ENCODE assay signal across 16 cellular contexts in genomic region chr12:47874316-47874715, GRCh38. TPM values are rescaled to one million over a fixed set of nuclear protein-coding genes. Genes with fewer than 3 reads are reported as not detected.
DNase-seq lines count a peak whose midpoint lies in the region; ATAC-seq lines count a peak whose summit lies in the region.
"Had no signal": no experiment of that assay in that cellular context is flagged by ENCODE, and none has a peak within 500 bp of the region (broad histone marks: within the 10 kb centered on the region; RNA-seq: fewer than 3 reads in every experiment).

No MANE protein-coding gene starts in this region.

- H3K18ac ChIP-seq in neuronal stem cell (ENCODE audit: low read length), result no peak overlapping the region

- H2AFZ ChIP-seq in neuronal stem cell (ENCODE audit: low read length), result no peak overlapping the region

- no peak overlapping the region for H4K91ac ChIP-seq in neuronal stem cell (ENCODE audit: low read depth, low read length, poor library complexity)

- H2BK5ac ChIP-seq in neuronal stem cell (ENCODE audit: low read length), result no peak overlapping the region

- CTCF ChIA-PET in activated CD8-positive, alpha-beta T cell treated with anti-CD3 and anti-CD28 coated beads, Interleukin-2, amount 10 ng/mL, durations not matched to agents 7 days and 5 days (lab: Charles Lee), result interaction anchor here (0.9 to 1.7 kb wide), 2 partner anchors 12 kb away, joined by 3 to 5 read pairs; no protein-coding TSS in a partner anchor

- no peaks in the 10 kb centered on the region for H3K79me1 ChIP-seq in neuronal stem cell (ENCODE audit: low read depth, low read length)

- no peak overlapping the region for H2BK120ac ChIP-seq in neuronal stem cell (ENCODE audit: low read depth, low read length)

- no peaks in the 10 kb centered on the region for H3K4me1 ChIP-seq in neuronal stem cell (ENCODE audit: control insufficient read depth in 2 of 2, insufficient read depth in 1 of 2, low read depth in 1 of 2, low read length in 2 of 2)
- H3K4me1 ChIP-seq: Caco-2, HAP-1 had no signal

- peaks cover 72% of the 10 kb centered on the region for H3K4me1 Mint-ChIP-seq in T-helper 1 cell treated with Interleukin-12 subunit alpha and Interleukin-12 subunit beta and Interleukin-4 antibody, amounts not matched to agents 30 μg/mL and 1 μg/mL, for 36 hours (ENCODE audit: low read depth)
- no peaks in the 10 kb centered on the region for H3K4me1 Mint-ChIP-seq in activated naive CD4-positive, alpha-beta T cell treated with anti-CD3 and anti-CD28 coated beads, Interleukin-2, amount 50 U/mL, for 24 hours
- H3K4me1 Mint-ChIP-seq in dendritic cell treated with granulocyte-macrophage colony-stimulating factor and Interleukin-4, amounts not matched to agents 40 ng/mL and 50 ng/mL, for 4 days (ENCODE audit: low read depth), result peaks cover 87% of the 10 kb centered on the region
- H3K4me1 Mint-ChIP-seq in activated CD8-positive, alpha-beta T cell treated with anti-CD3 and anti-CD28 coated beads, Interleukin-2, amount 10 ng/mL, durations not matched to agents 7 days and 5 days (ENCODE audit: low read depth), result peaks cover 27% of the 10 kb centered on the region
- H3K4me1 Mint-ChIP-seq: CD8-positive, alpha-beta memory T cell had no signal

- intact Hi-C loops in dendritic cell treated with granulocyte-macrophage colony-stimulating factor and Interleukin-4, amounts not matched to agents 40 ng/mL and 50 ng/mL, for 4 days (cut with micrococcal nuclease), result no loop called here

- H2AK5ac ChIP-seq in neuronal stem cell (ENCODE audit: low read depth, low read length), result no peak overlapping the region

- H3K36me3 ChIP-seq in neuronal stem cell (replicated peaks in 1 of 2; ENCODE audit: control insufficient read depth in 2 of 2, insufficient read depth in 2 of 2, low read length in 2 of 2), result no peaks in the 10 kb centered on the region
- H3K36me3 ChIP-seq: HAP-1 had no signal

- H3K27ac Mint-ChIP-seq in T-helper 1 cell treated with Interleukin-12 subunit alpha and Interleukin-12 subunit beta and Interleukin-4 antibody, amounts not matched to agents 30 μg/mL and 1 μg/mL, for 36 hours, result peak overlapping the region; percentile 11
- H3K27ac Mint-ChIP-seq in activated naive CD4-positive, alpha-beta T cell treated with anti-CD3 and anti-CD28 coated beads, Interleukin-2, amount 50 U/mL, for 24 hours, result peak overlapping the region; percentile 33
- peak overlapping the region; percentile 22 for H3K27ac Mint-ChIP-seq in dendritic cell treated with granulocyte-macrophage colony-stimulating factor and Interleukin-4, amounts not matched to agents 40 ng/mL and 50 ng/mL, for 4 days
- no peak overlapping the region for H3K27ac Mint-ChIP-seq in activated CD8-positive, alpha-beta T cell treated with anti-CD3 and anti-CD28 coated beads, Interleukin-2, amount 10 ng/mL, durations not matched to agents 7 days and 5 days
- H3K27ac Mint-ChIP-seq: CD14-positive monocyte had no signal

- H3K36me3 Mint-ChIP-seq in T-helper 1 cell treated with Interleukin-12 subunit alpha and Interleukin-12 subunit beta and Interleukin-4 antibody, amounts not matched to agents 30 μg/mL and 1 μg/mL, for 36 hours (ENCODE audit: low read depth), result peaks cover 65% of the 10 kb centered on the region
- H3K36me3 Mint-ChIP-seq in activated naive CD4-positive, alpha-beta T cell treated with anti-CD3 and anti-CD28 coated beads, Interleukin-2, amount 50 U/mL, for 24 hours, result peaks cover 18% of the 10 kb centered on the region
- peaks cover 97% of the 10 kb centered on the region for H3K36me3 Mint-ChIP-seq in dendritic cell treated with granulocyte-macrophage colony-stimulating factor and Interleukin-4, amounts not matched to agents 40 ng/mL and 50 ng/mL, for 4 days (ENCODE audit: low read depth)
- H3K36me3 Mint-ChIP-seq in activated CD8-positive, alpha-beta T cell treated with anti-CD3 and anti-CD28 coated beads, Interleukin-2, amount 10 ng/mL, durations not matched to agents 7 days and 5 days (ENCODE audit: low read depth), result peaks cover 45% of the 10 kb centered on the region
- H3K36me3 Mint-ChIP-seq: CD8-positive, alpha-beta memory T cell had no signal

- H3K4me3 Mint-ChIP-seq in T-helper 1 cell treated with Interleukin-12 subunit alpha and Interleukin-12 subunit beta and Interleukin-4 antibody, amounts not matched to agents 30 μg/mL and 1 μg/mL, for 36 hours, result no peak overlapping the region
- no peak overlapping the region for H3K4me3 Mint-ChIP-seq in activated naive CD4-positive, alpha-beta T cell treated with anti-CD3 and anti-CD28 coated beads, Interleukin-2, amount 50 U/mL, for 24 hours
- no peak overlapping the region for H3K4me3 Mint-ChIP-seq in dendritic cell treated with granulocyte-macrophage colony-stimulating factor and Interleukin-4, amounts not matched to agents 40 ng/mL and 50 ng/mL, for 4 days
- H3K4me3 Mint-ChIP-seq in activated CD8-positive, alpha-beta T cell treated with anti-CD3 and anti-CD28 coated beads, Interleukin-2, amount 10 ng/mL, durations not matched to agents 7 days and 5 days, result no peak overlapping the region
- H3K4me3 Mint-ChIP-seq: CD14-positive monocyte; CD8-positive, alpha-beta memory T cell had no signal

- ATAC-seq in GM21381 (IDR thresholded peaks at IDR 0.05; ENCODE audit: unreplicated experiment), result no peak
- no peak for ATAC-seq in activated CD8-positive, alpha-beta T cell treated with anti-CD3 and anti-CD28 coated beads, Interleukin-2, amount 10 ng/mL, durations not matched to agents 7 days and 5 days
- ATAC-seq: HepG2 had no signal

- H3K9me3 ChIP-seq in neuronal stem cell (replicated peaks in 1 of 2; ENCODE audit: control insufficient read depth in 2 of 2, insufficient read depth in 1 of 2, low read depth in 1 of 2, low read length in 2 of 2), result no peaks in the 10 kb centered on the region
- H3K9me3 ChIP-seq: Caco-2, HAP-1 had no signal

- POLR2A ChIA-PET in activated CD8-positive, alpha-beta T cell treated with anti-CD3 and anti-CD28 coated beads, Interleukin-2, amount 10 ng/mL, durations not matched to agents 7 days and 5 days (lab: Charles Lee), result interaction anchor here (0.6 to 1.5 kb wide), 3 partner anchors 9 to 270 kb away, joined by 3 to 4 read pairs (median 3); no protein-coding TSS in a partner anchor

- no peak overlapping the region for H3K27ac ChIP-seq in neuronal stem cell (replicated peaks; ENCODE audit: low read length)
- H3K27ac ChIP-seq: 22Rv1 had no signal

- no peak overlapping the region for H3K4me2 ChIP-seq in neuronal stem cell (ENCODE audit: insufficient read depth, low read length, poor library complexity, severe bottlenecking)

- H2BK12ac ChIP-seq in neuronal stem cell (ENCODE audit: low read length), result no peak overlapping the region

- H3K4me3 ChIP-seq in neuronal stem cell (ENCODE audit: low read length in 2 of 2), result no peak overlapping the region
- H3K4me3 ChIP-seq: HAP-1 had no signal

- H4K8ac ChIP-seq in neuronal stem cell (ENCODE audit: low read depth, low read length), result no peak overlapping the region

- H3K14ac ChIP-seq in neuronal stem cell (ENCODE audit: low read length), result no peak overlapping the region

- no peak overlapping the region for H2BK15ac ChIP-seq in neuronal stem cell (ENCODE audit: low read length)

- no peak overlapping the region for H3K23ac ChIP-seq in neuronal stem cell (ENCODE audit: low read depth, low read length, poor library complexity)

- DNase-seq in T-helper 1 cell (no peak), neuronal stem cell (ENCODE audit: low spot score) (no peak)
- no peak for DNase-seq in activated naive CD4-positive, alpha-beta T cell treated with anti-CD3 and anti-CD28 coated beads, Interleukin-2, amount 50 U/mL, for 16 hours
- no peak for DNase-seq in activated CD8-positive, alpha-beta T cell treated with anti-CD3 and anti-CD28 coated beads, Interleukin-2, amount 10 ng/mL, durations not matched to agents 7 days and 5 days
- DNase-seq: Caco-2; CD8-positive, alpha-beta memory T cell; DND-41; GDM1 had no signal

- WGBS in neuronal stem cell (ENCODE audit: extremely low coverage in 2 of 2, insufficient read length in 2 of 2, insufficient replicate concordance in 1 of 2), 2 donors, result no CpG with 5 or more reads among the region's 5 CpGs

- H3K9me3 Mint-ChIP-seq in T-helper 1 cell treated with Interleukin-12 subunit alpha and Interleukin-12 subunit beta and Interleukin-4 antibody, amounts not matched to agents 30 μg/mL and 1 μg/mL, for 36 hours, result no peaks in the 10 kb centered on the region
- H3K9me3 Mint-ChIP-seq in activated naive CD4-positive, alpha-beta T cell treated with anti-CD3 and anti-CD28 coated beads, Interleukin-2, amount 50 U/mL, for 24 hours, result no peaks in the 10 kb centered on the region
- no peaks in the 10 kb centered on the region for H3K9me3 Mint-ChIP-seq in dendritic cell treated with granulocyte-macrophage colony-stimulating factor and Interleukin-4, amounts not matched to agents 40 ng/mL and 50 ng/mL, for 4 days
- no peaks in the 10 kb centered on the region for H3K9me3 Mint-ChIP-seq in activated CD8-positive, alpha-beta T cell treated with anti-CD3 and anti-CD28 coated beads, Interleukin-2, amount 10 ng/mL, durations not matched to agents 7 days and 5 days (ENCODE audit: insufficient read depth)
- H3K9me3 Mint-ChIP-seq: CD14-positive monocyte; CD8-positive, alpha-beta memory T cell had no signal

- H3K27me3 ChIP-seq in neuronal stem cell (ENCODE audit: control insufficient read depth in 3 of 3, insufficient read depth in 3 of 3, low read depth in 1 of 3, low read length in 3 of 3), result peaks cover 0 to 17% (median 0%) of the 10 kb centered on the region in 3 experiments

- H3K27me3 Mint-ChIP-seq in T-helper 1 cell treated with Interleukin-12 subunit alpha and Interleukin-12 subunit beta and Interleukin-4 antibody, amounts not matched to agents 30 μg/mL and 1 μg/mL, for 36 hours (ENCODE audit: low read depth), result no peaks in the 10 kb centered on the region
- no peaks in the 10 kb centered on the region for H3K27me3 Mint-ChIP-seq in activated naive CD4-positive, alpha-beta T cell treated with anti-CD3 and anti-CD28 coated beads, Interleukin-2, amount 50 U/mL, for 24 hours
- H3K27me3 Mint-ChIP-seq in dendritic cell treated with granulocyte-macrophage colony-stimulating factor and Interleukin-4, amounts not matched to agents 40 ng/mL and 50 ng/mL, for 4 days, result no peaks in the 10 kb centered on the region
- no peaks in the 10 kb centered on the region for H3K27me3 Mint-ChIP-seq in activated CD8-positive, alpha-beta T cell treated with anti-CD3 and anti-CD28 coated beads, Interleukin-2, amount 10 ng/mL, durations not matched to agents 7 days and 5 days (ENCODE audit: low read depth)
- H3K27me3 Mint-ChIP-seq: CD8-positive, alpha-beta memory T cell had no signal

- H3K9ac ChIP-seq in neuronal stem cell (ENCODE audit: low read depth, low read length, poor library complexity), result no peak overlapping the region

- H3K4ac ChIP-seq in neuronal stem cell (ENCODE audit: low read length), result no peak overlapping the region

RNA-seq across cellular contexts. Expression of gene VDR, which starts 30.5 kb away (rescaled TPM):
- 10 to 100 TPM; 13.2 to 14.5 TPM for total RNA-seq in activated CD8-positive, alpha-beta T cell treated with anti-CD3 and anti-CD28 coated beads, Interleukin-2, amount 10 ng/mL, durations not matched to agents 7 days and 5 days
- polyA plus RNA-seq in neuronal stem cell (2013, experiment 1 of 2), result under 0.01 TPM
- polyA plus RNA-seq in neuronal stem cell (2013, experiment 2 of 2), result 0.03 TPM

RNA-seq across cellular contexts. Expression of gene HDAC7, which starts 54.6 kb away (rescaled TPM):
- total RNA-seq in activated CD8-positive, alpha-beta T cell treated with anti-CD3 and anti-CD28 coated beads, Interleukin-2, amount 10 ng/mL, durations not matched to agents 7 days and 5 days, result 100 to 1,000 TPM; 180 to 207 TPM
- 26.3 TPM for polyA plus RNA-seq in neuronal stem cell (2013, experiment 1 of 2)
- polyA plus RNA-seq in neuronal stem cell (2013, experiment 2 of 2), result 27.4 TPM
